Comparison of ENCODE assay signal across 24 cellular contexts in genomic region chr5:12322042-12322441, GRCh38.
A peak's percentile ranks its signal among the peaks of the same experiment; 100 is the strongest.
DNase-seq lines count a peak whose midpoint lies in the region; ATAC-seq and TF ChIP-seq lines count a peak whose summit lies in the region.
"Had no signal": no experiment of that assay in that cellular context is flagged by ENCODE, and none has a peak within 500 bp of the region (broad histone marks: within the 10 kb centered on the region; RNA-seq: fewer than 3 reads in every experiment).

No MANE protein-coding gene starts in this region.

- intact Hi-C loops in mammary epithelial cell (cut with micrococcal nuclease) (no loop called here), MCF 10A (cut with micrococcal nuclease) (no loop called here), cardiac septum (cut with DNase I) (no loop called here)

- no peaks in the 10 kb centered on the region for H3K27me3 Mint-ChIP-seq in MCF 10A (ENCODE audit: insufficient read depth, unreplicated experiment)
- H3K27me3 Mint-ChIP-seq: CD4-positive, alpha-beta memory T cell had no signal

- H3K9me3 ChIP-seq in mammary epithelial cell (replicated peaks; ENCODE audit: insufficient read depth, low read length) = no peaks in the 10 kb centered on the region
- no peaks in the 10 kb centered on the region for H3K9me3 ChIP-seq in iPS-18a (ENCODE audit: control insufficient read depth, low read depth, low read length)
- H3K9me3 ChIP-seq: BLaER1 treated with 17β-estradiol and CSF1 and Interleukin-3, amounts not matched to agents 10 nM and 100 nM had no signal

- peaks cover 4% of the 10 kb centered on the region for H3K9me3 Mint-ChIP-seq in MCF 10A (ENCODE audit: unreplicated experiment)

- H3K27ac ChIP-seq in mammary epithelial cell (ENCODE audit: insufficient read depth, low read depth, low read length) = no peak overlapping the region
- H3K27ac ChIP-seq in iPS-18a (ENCODE audit: low read length) = peak overlapping the region; percentile 21
- H3K27ac ChIP-seq: 22Rv1; BLaER1 treated with 17β-estradiol and CSF1 and Interleukin-3, amounts not matched to agents 10 nM and 100 nM; GM23248 had no signal

- H3K27me3 ChIP-seq in mammary epithelial cell (ENCODE audit: insufficient read depth, low read length) = no peaks in the 10 kb centered on the region
- no peaks in the 10 kb centered on the region for H3K27me3 ChIP-seq in iPS-18a (ENCODE audit: control insufficient read depth, insufficient read depth, low read length)
- H3K27me3 ChIP-seq: BLaER1 treated with 17β-estradiol and CSF1 and Interleukin-3, amounts not matched to agents 10 nM and 100 nM had no signal

- no peak overlapping the region for H3K9ac ChIP-seq in mammary epithelial cell (ENCODE audit: insufficient read depth, low read length)
- peak overlapping the region; percentile 68 for H3K9ac ChIP-seq in iPS-18a (ENCODE audit: low read length)
- H3K9ac ChIP-seq: BLaER1 treated with 17β-estradiol and CSF1 and Interleukin-3, amounts not matched to agents 10 nM and 100 nM; GM23248 had no signal

- H3K4me3 ChIP-seq in mammary epithelial cell (replicated peaks in 1 of 3; ENCODE audit: insufficient read depth in 1 of 3, low read depth in 2 of 3, low read length in 3 of 3) = no peak overlapping the region
- no peak overlapping the region for H3K4me3 ChIP-seq in iPS-18a (ENCODE audit: low read length)
- H3K4me3 ChIP-seq: BLaER1 treated with 17β-estradiol and CSF1 and Interleukin-3, amounts not matched to agents 10 nM and 100 nM; GM23248; K562 had no signal

- no peak for ATAC-seq in HG02678 (IDR thresholded peaks at IDR 0.05; ENCODE audit: unreplicated experiment)
- ATAC-seq: HCT116, K562, SK-N-SH treated with all-trans-retinoic acid at 6 μM for 48 hours had no signal

- H3K4me1 Mint-ChIP-seq in MCF 10A (ENCODE audit: insufficient read depth, unreplicated experiment) = peaks cover 8% of the 10 kb centered on the region
- H3K4me1 Mint-ChIP-seq: CD4-positive, alpha-beta memory T cell had no signal

- H3K4me2 ChIP-seq in mammary epithelial cell (ENCODE audit: insufficient read depth, low read depth, low read length) = peak overlapping the region; percentile 23
- H3K4me2 ChIP-seq: BLaER1 treated with 17β-estradiol and CSF1 and Interleukin-3, amounts not matched to agents 10 nM and 100 nM had no signal

- H3K36me3 ChIP-seq in mammary epithelial cell (ENCODE audit: insufficient read depth, low read length) = no peaks in the 10 kb centered on the region
- no peaks in the 10 kb centered on the region for H3K36me3 ChIP-seq in iPS-18a (ENCODE audit: control insufficient read depth, low read depth, low read length)
- H3K36me3 ChIP-seq: BLaER1 treated with 17β-estradiol and CSF1 and Interleukin-3, amounts not matched to agents 10 nM and 100 nM had no signal

- dilution Hi-C loops in mammary epithelial cell (cut with HindIII; ENCODE audit: low sequenced_read_pairs) = no loop called here

- no peaks in the 10 kb centered on the region for H3K79me2 ChIP-seq in mammary epithelial cell (ENCODE audit: insufficient read depth, low read length)

- CTCF ChIA-PET in mammary epithelial cell (lab: Charles Lee; ENCODE audit: low non-redundant PET) (interaction anchor here (0.7 kb wide), 1 partner anchor 1060 kb away, joined by 5 read pairs; no protein-coding TSS in a partner anchor), MCF 10A (lab: Yijun Ruan, JAX) (interaction anchor here (0.6 kb wide), 1 partner anchor 9 kb away, joined by 4 read pairs; no protein-coding TSS in a partner anchor)

- no peaks in the 10 kb centered on the region for H4K20me1 ChIP-seq in mammary epithelial cell (ENCODE audit: insufficient read depth, low read length)
- H4K20me1 ChIP-seq: BLaER1 treated with 17β-estradiol and CSF1 and Interleukin-3, amounts not matched to agents 10 nM and 100 nM had no signal

- POLR2A ChIA-PET in MCF 10A (lab: Yijun Ruan, JAX) = no interaction called here

- DNase-seq in mammary epithelial cell (no peak), MCF 10A (ENCODE audit: unreplicated experiment) (no peak), RPMI7951 (ENCODE audit: low read depth) (peak; percentile 1), DMS153 treated with DMSO at 0.1 percent for 48 hours (lab: John Stamatoyannopoulos, UW; ENCODE audit: unreplicated experiment) (no peak), GM19238 (ENCODE audit: insufficient read length, low spot score) (no peak), cardiac septum (ENCODE audit: low spot score) (no peak)
- DNase-seq: Calu3; CD4-positive, alpha-beta memory T cell; DMS153; GM23248; NCI-H1105; NCI-H146; NCI-H2029 treated with DMSO at 0.1 percent for 48 hours; NCI-H226; NCI-H510A treated with DMSO at 0.1 percent for 48 hours; NCI-H748 treated with DMSO at 0.1 percent for 48 hours; SIG-M5 had no signal

- no peak overlapping the region for H2AFZ ChIP-seq in mammary epithelial cell (ENCODE audit: low read depth, low read length)
- H2AFZ ChIP-seq: GM23248 had no signal

- no peak overlapping the region for H3K4me3 Mint-ChIP-seq in MCF 10A (ENCODE audit: unreplicated experiment)
- H3K4me3 Mint-ChIP-seq: CD4-positive, alpha-beta memory T cell had no signal

- H3K4me1 ChIP-seq in mammary epithelial cell (ENCODE audit: insufficient read depth, low read length) (peaks cover 12% of the 10 kb centered on the region), iPS-18a (ENCODE audit: control insufficient read depth, low read depth, low read length) (peaks cover 37% of the 10 kb centered on the region)
- H3K4me1 ChIP-seq: BLaER1 treated with 17β-estradiol and CSF1 and Interleukin-3, amounts not matched to agents 10 nM and 100 nM had no signal

- BruUV-seq in mammary epithelial cell (replicated peaks; lab: Mats Ljungman, UMichigan) (no TSS peak), MCF 10A (replicated peaks; lab: Mats Ljungman, UMichigan) (no TSS peak)

- in situ Hi-C loops in mammary epithelial cell (cut with MboI; ENCODE audit: low sequenced_read_pairs in 2 of 2) = no loop called here

- WGBS in mammary epithelial cell (ENCODE audit: low coverage, missing lambda C conversion rate) = 19% methylated on average over 1 of the region's 1 CpG

- TF ChIP-seq CTCF in mammary epithelial cell (conservative IDR thresholded peaks at IDR 0.05 in 1 of 2, IDR thresholded peaks at IDR 0.05 in 1 of 2; ENCODE audit: extremely low read depth in 1 of 2, insufficient read depth in 1 of 2, low read depth in 1 of 2, low read length in 2 of 2) (no peak), MCF 10A (IDR thresholded peaks at IDR 0.05; ENCODE audit: unreplicated experiment) (no peak)

- H3K27ac Mint-ChIP-seq in MCF 10A (ENCODE audit: low read depth, unreplicated experiment) = no peak overlapping the region
- H3K27ac Mint-ChIP-seq: CD4-positive, alpha-beta memory T cell had no signal

- no peaks in the 10 kb centered on the region for H3K36me3 Mint-ChIP-seq in MCF 10A (ENCODE audit: insufficient read depth, unreplicated experiment)
- H3K36me3 Mint-ChIP-seq: CD4-positive, alpha-beta memory T cell had no signal
